ENCODE assay signal across 13 cellular contexts in genomic region chr5:43075319-43076293, GRCh38. TPM values are rescaled to one million over a fixed set of nuclear protein-coding genes. Genes with fewer than 3 reads are reported as not detected.
A peak's percentile ranks its signal among the peaks of the same experiment; 100 is the strongest.
DNase-seq lines count a peak whose midpoint lies in the region; ATAC-seq, FAIRE-seq and TF ChIP-seq lines count a peak whose summit lies in the region.
"Had no signal": no experiment of that assay in that cellular context is flagged by ENCODE, and none has a peak within 500 bp of the region (broad histone marks: within the 10 kb centered on the region; RNA-seq: fewer than 3 reads in every experiment).

No MANE protein-coding gene starts in this region.

- no peaks in the 10 kb centered on the region for H3K9me3 Mint-ChIP-seq in activated naive CD4-positive, alpha-beta T cell treated with anti-CD3 and anti-CD28 coated beads for 36 hours
- H3K9me3 Mint-ChIP-seq in astrocyte (ENCODE audit: unreplicated experiment) = no peaks in the 10 kb centered on the region

- ATAC-seq in left lobe of liver (peak; percentile 28), upper lobe of right lung (no peak)
- ATAC-seq: HCT116 had no signal

- intact Hi-C loops in activated naive CD4-positive, alpha-beta T cell treated with anti-CD3 and anti-CD28 coated beads for 36 hours (cut with micrococcal nuclease) = loop anchor here (1.0 to 2.0 kb wide), 2 partner anchors 8 to 237 kb away; partner anchors contain the start of gene HMGCS1
- intact Hi-C loops in upper lobe of right lung (cut with DNase I) (no loop called here), breast epithelium (cut with DNase I; ENCODE audit: low total_unique reads) (no loop called here), esophagus muscularis mucosa (cut with DNase I) (no loop called here)

- no peak overlapping the region for H3K27ac ChIP-seq in astrocyte (ENCODE audit: low read depth, low read length)
- H3K27ac ChIP-seq in upper lobe of right lung = peak overlapping the region; percentile 7
- H3K27ac ChIP-seq in breast epithelium = peak overlapping the region in 1 of 2 donors; percentile 66
- H3K27ac ChIP-seq in esophagus muscularis mucosa (replicated peaks in 1 of 4) = peak overlapping the region in 1 of 4 donors; percentile 29

- peaks cover 27% of the 10 kb centered on the region for H3K79me2 ChIP-seq in astrocyte (ENCODE audit: insufficient read depth, low read length)

- FAIRE-seq in astrocyte (lab: Jason Lieb, UNC) = no peak

- no peak overlapping the region for H2AFZ ChIP-seq in astrocyte (ENCODE audit: low read depth, low read length)

- 75% methylated on average over 12 of the region's 12 CpGs for WGBS in esophagus muscularis mucosa

- peak overlapping the region; percentile 39 for H3K4me2 ChIP-seq in astrocyte (ENCODE audit: low read length)

- no peak for TF ChIP-seq EP300 in esophagus muscularis mucosa (IDR thresholded peaks at IDR 0.05)

- H4K20me1 ChIP-seq in astrocyte (ENCODE audit: insufficient read depth, low read length) = peaks cover 4% of the 10 kb centered on the region

- peaks cover 14% of the 10 kb centered on the region for H3K36me3 ChIP-seq in astrocyte (ENCODE audit: insufficient read depth, low read length)
- peaks cover 25% of the 10 kb centered on the region for H3K36me3 ChIP-seq in upper lobe of right lung
- peaks cover 5% of the 10 kb centered on the region for H3K36me3 ChIP-seq in breast epithelium
- peaks cover 12 to 57% (median 29%) of the 10 kb centered on the region in 4 donors for H3K36me3 ChIP-seq in esophagus muscularis mucosa

- no peaks in the 10 kb centered on the region for H3K27me3 Mint-ChIP-seq in activated naive CD4-positive, alpha-beta T cell treated with anti-CD3 and anti-CD28 coated beads for 36 hours (ENCODE audit: low read depth)
- no peaks in the 10 kb centered on the region for H3K27me3 Mint-ChIP-seq in astrocyte (ENCODE audit: low read depth, unreplicated experiment)

- peaks cover 13% of the 10 kb centered on the region for H3K36me3 Mint-ChIP-seq in activated naive CD4-positive, alpha-beta T cell treated with anti-CD3 and anti-CD28 coated beads for 36 hours (ENCODE audit: low read depth)
- peaks cover 21% of the 10 kb centered on the region for H3K36me3 Mint-ChIP-seq in astrocyte (ENCODE audit: low read depth, unreplicated experiment)

- H3K9me3 ChIP-seq in astrocyte (ENCODE audit: insufficient read depth, low read depth, low read length) (no peaks in the 10 kb centered on the region), upper lobe of right lung (no peaks in the 10 kb centered on the region), breast epithelium (no peaks in the 10 kb centered on the region), esophagus muscularis mucosa (no peaks in the 10 kb centered on the region)
- H3K9me3 ChIP-seq: BE2C had no signal

- DNase-seq in activated naive CD4-positive, alpha-beta T cell treated with anti-CD3 and anti-CD28 coated beads for 36 hours = no peak
- DNase-seq in activated naive CD4-positive, alpha-beta T cell treated with Interleukin-2 at 50 U/mL for 16 hours = no peak
- no peak for DNase-seq in astrocyte (ENCODE audit: low read depth)
- no peak for DNase-seq in left lobe of liver (ENCODE audit: low spot score)
- no peak for DNase-seq in upper lobe of right lung
- DNase-seq in breast epithelium (ENCODE audit: low spot score in 2 of 2) = no peak
- no peak for DNase-seq in esophagus muscularis mucosa (ENCODE audit: extremely low spot score)
- DNase-seq in GM20000 (ENCODE audit: low spot score) = no peak
- DNase-seq: BE2C, NCI-H524 treated with DMSO at 0.1 percent for 48 hours, posterior cingulate gyrus, T1000 had no signal

- H3K4me3 Mint-ChIP-seq in activated naive CD4-positive, alpha-beta T cell treated with anti-CD3 and anti-CD28 coated beads for 36 hours = no peak overlapping the region
- H3K4me3 Mint-ChIP-seq in astrocyte (ENCODE audit: unreplicated experiment) = no peak overlapping the region

- H3K4me3 ChIP-seq in astrocyte (ENCODE audit: insufficient read depth, low read depth, low read length) = no peak overlapping the region
- H3K4me3 ChIP-seq in upper lobe of right lung = no peak overlapping the region
- H3K4me3 ChIP-seq in breast epithelium = no peak overlapping the region
- no peak overlapping the region for H3K4me3 ChIP-seq in esophagus muscularis mucosa

- peak overlapping the region; percentile 42 for H3K27ac Mint-ChIP-seq in activated naive CD4-positive, alpha-beta T cell treated with anti-CD3 and anti-CD28 coated beads for 36 hours
- H3K27ac Mint-ChIP-seq in astrocyte (ENCODE audit: unreplicated experiment) = no peak overlapping the region

- H3K27me3 ChIP-seq in astrocyte (ENCODE audit: insufficient read depth, low read length) = no peaks in the 10 kb centered on the region
- H3K27me3 ChIP-seq in upper lobe of right lung = no peaks in the 10 kb centered on the region
- no peaks in the 10 kb centered on the region for H3K27me3 ChIP-seq in breast epithelium
- no peaks in the 10 kb centered on the region for H3K27me3 ChIP-seq in esophagus muscularis mucosa
- H3K27me3 ChIP-seq: BE2C had no signal

- H3K4me1 ChIP-seq in astrocyte (ENCODE audit: insufficient read depth, low read length) = no peaks in the 10 kb centered on the region
- H3K4me1 ChIP-seq in upper lobe of right lung = no peaks in the 10 kb centered on the region
- no peaks in the 10 kb centered on the region for H3K4me1 ChIP-seq in breast epithelium
- peaks cover 0 to 8% (median under 1%) of the 10 kb centered on the region in 4 donors for H3K4me1 ChIP-seq in esophagus muscularis mucosa
- H3K4me1 ChIP-seq: BE2C had no signal

- TF ChIP-seq CTCF in astrocyte (IDR thresholded peaks at IDR 0.05; ENCODE audit: insufficient read depth, low read depth, low read length) = no peak
- TF ChIP-seq CTCF in upper lobe of right lung (IDR thresholded peaks at IDR 0.05) = no peak
- TF ChIP-seq CTCF in breast epithelium (IDR thresholded peaks at IDR 0.05) = no peak
- TF ChIP-seq CTCF in esophagus muscularis mucosa (IDR thresholded peaks at IDR 0.05) = no peak
- TF ChIP-seq CTCF in GM20000 (IDR thresholded peaks at IDR 0.05; ENCODE audit: extremely low read depth, missing control alignments) = no peak

- peaks cover 27% of the 10 kb centered on the region for H3K4me1 Mint-ChIP-seq in activated naive CD4-positive, alpha-beta T cell treated with anti-CD3 and anti-CD28 coated beads for 36 hours (ENCODE audit: low read depth)
- peaks cover 14% of the 10 kb centered on the region for H3K4me1 Mint-ChIP-seq in astrocyte (ENCODE audit: low read depth, unreplicated experiment)

- CTCF ChIA-PET in activated naive CD4-positive, alpha-beta T cell treated with anti-CD3 and anti-CD28 coated beads for 36 hours (lab: Charles Lee) = interaction anchor here (0.8 kb wide), 1 partner anchor 24 kb away, joined by 3 read pairs; no protein-coding TSS in a partner anchor

- no peak for TF ChIP-seq POLR2A in breast epithelium (IDR thresholded peaks at IDR 0.05)
- TF ChIP-seq POLR2A in esophagus muscularis mucosa (IDR thresholded peaks at IDR 0.05; ENCODE audit: low read depth) = no peak

- H3K9ac ChIP-seq in astrocyte (ENCODE audit: low read length) = peak overlapping the region; percentile 6

RNA-seq across cellular contexts. Expression of gene ANXA2R, which starts 35.5 kb away (rescaled TPM):
- total RNA-seq in activated naive CD4-positive, alpha-beta T cell treated with anti-CD3 and anti-CD28 coated beads for 36 hours = 1 to 10 TPM; 6.0 to 6.5 TPM
- total RNA-seq in astrocyte = 0.50 and 0.77 TPM in 2 replicates
- 0.35 TPM for total RNA-seq in left lobe of liver
- 4.8 TPM for total RNA-seq in upper lobe of right lung
- total RNA-seq in breast epithelium = 1 to 10 TPM; 3.2 to 5.4 (median 4.6) TPM
- total RNA-seq in esophagus muscularis mucosa = 1 to 10 TPM; 1.5 to 4.2 (median 2.0) TPM

RNA-seq across cellular contexts. Expression of gene ZNF131, which starts 45.1 kb away (rescaled TPM):
- 10 to 100 TPM; 25.0 to 29.6 TPM for total RNA-seq in activated naive CD4-positive, alpha-beta T cell treated with anti-CD3 and anti-CD28 coated beads for 36 hours
- total RNA-seq in astrocyte (25.7 and 28.7 TPM in 2 replicates), left lobe of liver (12.4 TPM), upper lobe of right lung (26.9 TPM), breast epithelium (10 to 100 TPM; 32.6 to 53.9 (median 45.9) TPM), esophagus muscularis mucosa (10 to 100 TPM; 22.1 to 35.3 (median 23.7) TPM)
